Comparison of ENCODE assay signal across 15 cellular contexts in the genomic region with DNA sequence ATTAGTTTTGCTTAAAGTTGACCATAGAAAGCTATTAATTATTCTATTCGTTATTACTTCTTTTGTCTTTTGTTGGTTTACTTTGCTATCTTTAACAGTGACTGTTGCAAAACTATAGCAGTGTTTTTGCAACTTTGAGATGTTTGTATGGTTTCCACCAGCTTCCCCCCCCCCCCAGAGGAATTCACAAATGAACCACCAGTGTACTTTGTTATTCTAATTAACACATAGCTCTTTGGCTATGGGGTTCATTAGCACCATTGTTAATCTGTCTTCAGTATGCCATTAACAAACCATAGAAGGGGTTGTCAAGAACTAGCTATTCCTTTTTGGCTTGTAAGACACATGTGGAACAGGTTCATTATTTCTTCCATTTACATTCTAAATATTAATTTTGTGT. TPM values are rescaled to one million over a fixed set of nuclear protein-coding genes. Genes with fewer than 3 reads are reported as not detected.
DNase-seq lines count a peak whose midpoint lies in the region; ATAC-seq and TF ChIP-seq lines count a peak whose summit lies in the region.
"Had no signal": no experiment of that assay in that cellular context is flagged by ENCODE, and none has a peak within 500 bp of the region (broad histone marks: within the 10 kb centered on the region; RNA-seq: fewer than 3 reads in every experiment).

No MANE protein-coding gene starts in this region.

- no peaks in the 10 kb centered on the region for H3K36me3 ChIP-seq in H7 (replicated peaks; ENCODE audit: control insufficient read depth, insufficient read depth, low read length)
- no peaks in the 10 kb centered on the region for H3K36me3 ChIP-seq in iPS-20b (ENCODE audit: insufficient read depth, low read depth, low read length)
- no peaks in the 10 kb centered on the region for H3K36me3 ChIP-seq in neural progenitor cell

- H3K9me3 Mint-ChIP-seq in brain (peaks cover 0 to 5% (median 0%) of the 10 kb centered on the region in 5 experiments), neural progenitor cell (no peaks in the 10 kb centered on the region)

- H3K4me2 ChIP-seq in neural progenitor cell = peak overlapping the region; percentile 21

- no peak overlapping the region for H3K4me3 ChIP-seq in H7 (ENCODE audit: insufficient read depth, low read depth, low read length)
- peak overlapping the region; percentile 50 for H3K4me3 ChIP-seq in iPS-20b (ENCODE audit: low read length)
- H3K4me3 ChIP-seq in neural progenitor cell = no peak overlapping the region
- H3K4me3 ChIP-seq: K562 had no signal

- DNase-seq in H7 = peak; percentile 52
- DNase-seq in neural progenitor cell (ENCODE audit: low spot score) = peak; percentile 29
- no peak for DNase-seq in NCI-H748 treated with DMSO at 0.1 percent for 48 hours (lab: John Stamatoyannopoulos, UW)
- DNase-seq in cerebellar cortex (ENCODE audit: low spot score) = no peak
- no peak for DNase-seq in left ventricle myocardium superior
- no peak for DNase-seq in NCI-H187 (lab: John Stamatoyannopoulos, UW)
- DNase-seq: COR-L47, NCI-H1417 treated with DMSO at 0.1 percent for 48 hours, NCI-H2029 treated with DMSO at 0.1 percent for 48 hours had no signal

- no peaks in the 10 kb centered on the region for H3K9me3 ChIP-seq in iPS-20b (ENCODE audit: insufficient read depth, low read depth, low read length)
- H3K9me3 ChIP-seq in neural progenitor cell (ENCODE audit: low read depth) = no peaks in the 10 kb centered on the region

- peak overlapping the region; percentile 6 to 83 (median 28) for H3K27ac Mint-ChIP-seq in brain
- H3K27ac Mint-ChIP-seq in neural progenitor cell = no peak overlapping the region

- H3K4me1 ChIP-seq in iPS-20b (ENCODE audit: insufficient read depth, low read length) = peaks cover 41% of the 10 kb centered on the region
- H3K4me1 ChIP-seq in neural progenitor cell = peaks cover 9% of the 10 kb centered on the region

- H3K27me3 ChIP-seq in H7 (ENCODE audit: control insufficient read depth, insufficient read depth, low read length) = no peaks in the 10 kb centered on the region; the same call in 1 of the 2 replicates
- H3K27me3 ChIP-seq in iPS-20b (ENCODE audit: insufficient read depth, low read length) = 0 out of 2 replicates have a peak, but pooled peaks cover 9% of the 10 kb centered on the region
- peaks cover 12% of the 10 kb centered on the region for H3K27me3 ChIP-seq in neural progenitor cell

- no peak for TF ChIP-seq CTCF in brain (conservative IDR thresholded peaks at IDR 0.05)
- no peak for TF ChIP-seq CTCF in neural progenitor cell (IDR thresholded peaks at IDR 0.05)

- no peaks in the 10 kb centered on the region for H3F3A ChIP-seq in neural progenitor cell (ENCODE audit: low read depth)

- H4K20me1 ChIP-seq in neural progenitor cell (ENCODE audit: low read depth) = no peaks in the 10 kb centered on the region

- ATAC-seq in left ventricle myocardium superior = no peak
- ATAC-seq: K562, Panc1 had no signal

- intact Hi-C loops in left ventricle myocardium superior (cut with micrococcal nuclease) = no loop called here

- H2AFZ ChIP-seq in neural progenitor cell (replicated peaks) = no peak overlapping the region

- H3K4me3 Mint-ChIP-seq in brain = peak overlapping the region; percentile 11 to 86 (median 74)
- peak overlapping the region; percentile 17 for H3K4me3 Mint-ChIP-seq in neural progenitor cell

- H3K27me3 Mint-ChIP-seq in brain = peaks cover 5% of the 10 kb centered on the region
- H3K27me3 Mint-ChIP-seq in neural progenitor cell (ENCODE audit: insufficient read depth, low read depth) = peaks cover 6% of the 10 kb centered on the region

- no peaks in the 10 kb centered on the region for H3K36me3 Mint-ChIP-seq in brain
- H3K36me3 Mint-ChIP-seq in neural progenitor cell = no peaks in the 10 kb centered on the region

- H3K9ac ChIP-seq in iPS-20b (ENCODE audit: low read depth, low read length) = peak overlapping the region; percentile 59; the same call in 1 of the 2 replicates
- H3K9ac ChIP-seq in neural progenitor cell = no peak overlapping the region

- H3K27ac ChIP-seq in iPS-20b (ENCODE audit: low read length) (peak overlapping the region; percentile 79), neural progenitor cell (no peak overlapping the region)
- H3K27ac ChIP-seq: C4-2B, HL-60 had no signal

- no peaks in the 10 kb centered on the region for H3K79me2 ChIP-seq in neural progenitor cell (ENCODE audit: low read depth)

- peaks cover 43% of the 10 kb centered on the region for H3K4me1 Mint-ChIP-seq in brain
- peaks cover 24% of the 10 kb centered on the region for H3K4me1 Mint-ChIP-seq in neural progenitor cell

RNA-seq across cellular contexts. Expression of gene LRGUK, which starts 3.0 kb away (rescaled TPM):
- 0.59 and 1.4 TPM in 2 replicates for total RNA-seq in H7 (2014; rRNA removed; shearing (Covaris generic))
- polyA plus RNA-seq in brain (ENCODE audit: insufficient read depth, low read depth, low replicate concordance) = 0.08 TPM
- total RNA-seq in neural progenitor cell (ENCODE audit: low replicate concordance) = 1.1 and 1.4 TPM in 2 replicates
- total RNA-seq in left ventricle myocardium superior = 0.20 TPM

Comparison
In these comparisons a context has a peak if more than half of its experiments do, and no peak if none do; other contexts are left out.
1. DNase-seq: peak in H7 (single experiment) and neural progenitor cell (single experiment); none in NCI-H748 treated with DMSO at 0.1 percent for 48 hours (single experiment), cerebellar cortex (single experiment), left ventricle myocardium superior (single experiment) and NCI-H187 (0 of 2).